ENCODE assay signal across 8 cellular contexts in genomic region chr1:1471389-1472045, GRCh38. TPM values are rescaled to one million over a fixed set of nuclear protein-coding genes. Genes with fewer than 3 reads are reported as not detected.
A peak's percentile ranks its signal among the peaks of the same experiment; 100 is the strongest.
DNase-seq lines count a peak whose midpoint lies in the region; ATAC-seq and TF ChIP-seq lines count a peak whose summit lies in the region.

TSS of gene ATAD3B (plus strand) at chr1:1471765. CDS start at chr1:1471885, 120 bp downstream.

- peak within 1 kb of the TSS; percentile 86 for H3K4me3 Mint-ChIP-seq in Calu3 (ENCODE audit: low read depth, unreplicated experiment)

- H3K27ac Mint-ChIP-seq in Calu3 (ENCODE audit: unreplicated experiment) = peak within 1 kb of the TSS; percentile 83

- peak within 1 kb of the TSS; percentile 98 for H3K4me2 ChIP-seq in OCI-LY1 (ENCODE audit: low read length)

- no TSS peak for BruUV-seq in Calu3 (replicated peaks; lab: Mats Ljungman, UMichigan)

- peaks cover 49% of the 10 kb centered on the region for H3K36me3 Mint-ChIP-seq in Calu3 (ENCODE audit: insufficient read depth, unreplicated experiment)

- no peaks in the 10 kb centered on the region for H3K27me3 ChIP-seq in HUES6 (ENCODE audit: control insufficient read depth, insufficient read depth, low read length)
- H3K27me3 ChIP-seq in OCI-LY1 (ENCODE audit: insufficient read depth, low read length) = no peaks in the 10 kb centered on the region

- H2AFZ ChIP-seq in OCI-LY1 (ENCODE audit: low read length) = no peak within 1 kb of the TSS

- H3K36me3 ChIP-seq in HUES6 (ENCODE audit: control insufficient read depth, insufficient read depth, low read length) (no peaks in the 10 kb centered on the region; the same call in 1 of the 2 replicates), OCI-LY1 (ENCODE audit: insufficient read depth, low read length) (peaks cover 6% of the 10 kb centered on the region), mesodermal cell (ENCODE audit: control insufficient read depth, insufficient read depth, low read length) (peaks cover 15% of the 10 kb centered on the region)

- H3K9me2 ChIP-seq in OCI-LY1 (ENCODE audit: low read depth, low read length) = no peaks in the 10 kb centered on the region

- H3K9me3 ChIP-seq in HUES6 (ENCODE audit: control insufficient read depth, insufficient read depth, low read depth, low read length) (no peaks in the 10 kb centered on the region), OCI-LY1 (ENCODE audit: low read length) (no peaks in the 10 kb centered on the region), mesodermal cell (ENCODE audit: control insufficient read depth, low read length) (no peaks in the 10 kb centered on the region)

- 0% methylated on average over 33 to 55 of the region's 87 CpGs for WGBS in mesodermal cell (ENCODE audit: insufficient coverage in 2 of 2), 2 experiments

- CTCF ChIA-PET in Calu3 (lab: Charles Lee) = no interaction called here

- H3K27me3 Mint-ChIP-seq in Calu3 (ENCODE audit: unreplicated experiment) = no peaks in the 10 kb centered on the region

- intact Hi-C loops in Calu3 (cut with micrococcal nuclease; ENCODE audit: unreplicated experiment) = no loop called here

- H3K9ac ChIP-seq in HUES6 (ENCODE audit: low read length) (peak within 1 kb of the TSS; percentile 81), OCI-LY1 (ENCODE audit: low read length) (peak within 1 kb of the TSS; percentile 87)

- TF ChIP-seq CTCF in Calu3 (IDR thresholded peaks at IDR 0.05; ENCODE audit: unreplicated experiment) (no peak), OCI-LY1 (IDR thresholded peaks at IDR 0.05; ENCODE audit: low read length) (no peak)

- H3K27ac ChIP-seq in HUES6 (ENCODE audit: low read depth, low read length) (no peak within 1 kb of the TSS; the same call in 1 of the 2 replicates), OCI-LY1 (ENCODE audit: low read depth, low read length, poor library complexity, severe bottlenecking) (peak within 1 kb of the TSS; percentile 57), mesodermal cell (ENCODE audit: low read depth, low read length, severe bottlenecking) (peak within 1 kb of the TSS; percentile 49)

- in situ Hi-C loops in endometrial microvascular endothelial cells (cut with HindIII; ENCODE audit: inconsistent ontology term, low pct_unique_long_range_greater_than_20kb, low sequenced_read_pairs) = no loop called here

- H3K9me3 Mint-ChIP-seq in Calu3 (ENCODE audit: low read depth, unreplicated experiment) = no peaks in the 10 kb centered on the region

- peaks cover 23% of the 10 kb centered on the region for H3K79me2 ChIP-seq in OCI-LY1 (ENCODE audit: insufficient read depth, low read length)

- DNase-seq in Calu3 = peak; percentile 91
- DNase-seq in activated CD8-positive, alpha-beta memory T cell treated with anti-CD3 and anti-CD28 coated beads, Interleukin-2, amount 50 U/mL, for 4 hours = peak; percentile 96
- DNase-seq in stimulated activated CD8-positive, alpha-beta memory T cell treated with anti-CD3 and anti-CD28 coated beads, Interleukin-15, amount 100 ng/mL, for 24 hours (ENCODE audit: low read depth) = peak; percentile 84

- no peaks in the 10 kb centered on the region for H3K4me1 Mint-ChIP-seq in Calu3 (ENCODE audit: low read depth, unreplicated experiment)

- no peaks in the 10 kb centered on the region for H3K4me1 ChIP-seq in HUES6 (ENCODE audit: control insufficient read depth, insufficient read depth, low read length)
- peaks cover 24% of the 10 kb centered on the region for H3K4me1 ChIP-seq in OCI-LY1 (ENCODE audit: insufficient read depth, low read length, severe bottlenecking)
- peaks cover 5% of the 10 kb centered on the region for H3K4me1 ChIP-seq in mesodermal cell (ENCODE audit: control insufficient read depth, insufficient read depth, low read length, poor library complexity, severe bottlenecking)

- H3K4me3 ChIP-seq in HUES6 (ENCODE audit: low read depth, low read length) (peak within 1 kb of the TSS; percentile 86), OCI-LY1 (ENCODE audit: low read depth, low read length, poor library complexity, severe bottlenecking) (peak within 1 kb of the TSS; percentile 83), mesodermal cell (ENCODE audit: extremely low read depth, insufficient read depth, low read length, poor library complexity, severe bottlenecking) (peak within 1 kb of the TSS; percentile 68)

- ATAC-seq in GM21423 (IDR thresholded peaks at IDR 0.05; ENCODE audit: unreplicated experiment) = peak; percentile 80

- H3F3A ChIP-seq in OCI-LY1 (ENCODE audit: insufficient read depth, low read length) = peaks cover 3% of the 10 kb centered on the region; the same call in 1 of the 2 replicates

- H4K20me1 ChIP-seq in OCI-LY1 (ENCODE audit: insufficient read depth, low read length) = no peaks in the 10 kb centered on the region

RNA-seq across cellular contexts. Expression of gene ATAD3B, which starts in this region (rescaled TPM):
- total RNA-seq in Calu3 (2022) (46.3 and 56.4 TPM in 2 replicates), endometrial microvascular endothelial cells (ENCODE audit: inconsistent ontology term) (34.4 TPM)
- 29.3 TPM for polyA plus RNA-seq in mesodermal cell (2013, experiment 1 of 2)
- polyA plus RNA-seq in mesodermal cell (2013, experiment 2 of 2) = 23.8 TPM
